Comparison of ENCODE assay signal across 19 cellular contexts in genomic region chr15:62617741-62618140, GRCh38.
"Had no signal": no experiment of that assay in that cellular context is flagged by ENCODE, and none has a peak within 500 bp of the region (broad histone marks: within the 10 kb centered on the region; RNA-seq: fewer than 3 reads in every experiment).

No MANE protein-coding gene starts in this region.

- DNase-seq: activated CD4-positive, CD25-positive, alpha-beta regulatory T cell treated with anti-CD3 and anti-CD28 coated beads, Interleukin-2, amount 50 U/mL, for 72 hours; activated naive CD4-positive, alpha-beta T cell; activated naive CD8-positive, alpha-beta T cell treated with anti-CD3 and anti-CD28 coated beads, Interleukin-2, amount 10 ng/mL, durations not matched to agents 7 days and 5 days; activated T-cell treated with anti-CD3 and anti-CD28 coated beads for 4 hours; anterior cingulate cortex; dermis blood vessel endothelial cell; effector memory CD8-positive, alpha-beta T cell; heart right ventricle; left colon; lower lobe of right lung; pancreas; stimulated activated CD4-positive, alpha-beta T cell treated with anti-CD3 and anti-CD28 coated beads, Interleukin-2, amount 100 ng/mL, for 48 hours; transverse colon had no signal

- H3K36me3 ChIP-seq: breast epithelium, gastroesophageal sphincter, heart right ventricle, lower lobe of right lung, pancreas, transverse colon had no signal

- FAIRE-seq: pancreas had no signal

- H3K4me1 Mint-ChIP-seq: activated naive CD8-positive, alpha-beta T cell treated with anti-CD3 and anti-CD28 coated beads, Interleukin-2, amount 10 ng/mL, durations not matched to agents 7 days and 5 days; stimulated activated memory B cell treated with anti-CD40 and anti-IgM and Interleukin-4, amounts not matched to agents 10 μg/mL and 1 μg/mL and 100 μg/mL, for 72 hours had no signal

- H3K27ac Mint-ChIP-seq: activated naive CD8-positive, alpha-beta T cell treated with anti-CD3 and anti-CD28 coated beads, Interleukin-2, amount 10 ng/mL, durations not matched to agents 7 days and 5 days; effector memory CD8-positive, alpha-beta T cell; mesothelial cell of epicardium; stimulated activated memory B cell treated with anti-CD40 and anti-IgM and Interleukin-4, amounts not matched to agents 10 μg/mL and 1 μg/mL and 100 μg/mL, for 72 hours had no signal

- H3K4me3 Mint-ChIP-seq: activated naive CD8-positive, alpha-beta T cell treated with anti-CD3 and anti-CD28 coated beads, Interleukin-2, amount 10 ng/mL, durations not matched to agents 7 days and 5 days; effector memory CD8-positive, alpha-beta T cell; mesothelial cell of epicardium; neural crest cell; stimulated activated memory B cell treated with anti-CD40 and anti-IgM and Interleukin-4, amounts not matched to agents 10 μg/mL and 1 μg/mL and 100 μg/mL, for 72 hours had no signal

- H3K27ac ChIP-seq: breast epithelium, epithelial cell of prostate, gastroesophageal sphincter, heart right ventricle, lower lobe of right lung, pancreas had no signal

- H3K4me3 ChIP-seq: breast epithelium, gastroesophageal sphincter, heart right ventricle, lower lobe of right lung, pancreas, transverse colon had no signal

- H3K27me3 ChIP-seq: breast epithelium, gastroesophageal sphincter, heart right ventricle, pancreas, transverse colon had no signal

- H3K36me3 Mint-ChIP-seq: activated naive CD8-positive, alpha-beta T cell treated with anti-CD3 and anti-CD28 coated beads, Interleukin-2, amount 10 ng/mL, durations not matched to agents 7 days and 5 days; mesothelial cell of epicardium; stimulated activated memory B cell treated with anti-CD40 and anti-IgM and Interleukin-4, amounts not matched to agents 10 μg/mL and 1 μg/mL and 100 μg/mL, for 72 hours had no signal

- H3K4me1 ChIP-seq: breast epithelium, pancreas had no signal

- ATAC-seq: effector memory CD8-positive, alpha-beta T cell; gastroesophageal sphincter; left colon; lower lobe of right lung; stimulated activated memory B cell treated with anti-CD40 and anti-IgM and Interleukin-4, amounts not matched to agents 10 μg/mL and 1 μg/mL and 100 μg/mL, for 72 hours had no signal

- H3K27me3 Mint-ChIP-seq: stimulated activated memory B cell treated with anti-CD40 and anti-IgM and Interleukin-4, amounts not matched to agents 10 μg/mL and 1 μg/mL and 100 μg/mL, for 72 hours had no signal

- H3K9me3 ChIP-seq: breast epithelium, gastroesophageal sphincter, heart right ventricle, lower lobe of right lung, pancreas, transverse colon had no signal

- H3K9me3 Mint-ChIP-seq: activated naive CD8-positive, alpha-beta T cell treated with anti-CD3 and anti-CD28 coated beads, Interleukin-2, amount 10 ng/mL, durations not matched to agents 7 days and 5 days; effector memory CD8-positive, alpha-beta T cell; mesothelial cell of epicardium; neural crest cell; stimulated activated memory B cell treated with anti-CD40 and anti-IgM and Interleukin-4, amounts not matched to agents 10 μg/mL and 1 μg/mL and 100 μg/mL, for 72 hours had no signal
